14 cellular contexts compared by ENCODE assay signal in the genomic region with DNA sequence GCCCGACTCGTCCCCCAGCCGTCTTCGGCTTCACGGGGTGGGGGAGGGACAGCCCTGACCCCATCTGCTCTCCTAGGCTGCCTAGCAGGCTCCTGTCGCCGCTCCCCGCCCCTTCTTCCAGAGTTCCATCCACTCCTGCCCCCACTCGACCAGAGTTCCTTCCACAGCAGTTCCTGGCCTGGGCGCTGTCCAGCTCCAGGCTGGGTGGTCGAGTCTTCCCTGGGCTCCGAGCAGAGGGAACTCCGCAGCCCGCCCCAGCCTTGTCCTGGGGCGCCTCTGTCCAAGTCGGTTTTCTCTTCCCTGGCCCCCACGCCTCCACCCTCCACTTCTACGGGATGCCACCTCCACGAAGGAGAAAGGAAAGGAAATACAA. TPM values are rescaled to one million over a fixed set of nuclear protein-coding genes. Genes with fewer than 3 reads are reported as not detected.
A peak's percentile ranks its signal among the peaks of the same experiment; 100 is the strongest.
DNase-seq lines count a peak whose midpoint lies in the region; ATAC-seq, FAIRE-seq and TF ChIP-seq lines count a peak whose summit lies in the region.
"Had no signal": no experiment of that assay in that cellular context is flagged by ENCODE, and none has a peak within 500 bp of the region (broad histone marks: within the 10 kb centered on the region; RNA-seq: fewer than 3 reads in every experiment).

No MANE protein-coding gene starts in this region.

- no peaks in the 10 kb centered on the region for H3F3A ChIP-seq in SK-N-SH (replicated peaks; ENCODE audit: insufficient read depth)

- TF ChIP-seq CTCF in SK-N-SH (IDR thresholded peaks at IDR 0.05), result no peak
- TF ChIP-seq CTCF in K562 (IDR thresholded peaks at IDR 0.05 in 2 of 3, conservative IDR thresholded peaks at IDR 0.05 in 1 of 3; ENCODE audit: insufficient read depth in 2 of 3, low read depth in 1 of 3, low read length in 3 of 3), result no peak
- TF ChIP-seq CTCF in kidney (IDR thresholded peaks at IDR 0.05; ENCODE audit: borderline replicate concordance, extremely low read depth, insufficient read depth), result no peak
- TF ChIP-seq CTCF in testis (IDR thresholded peaks at IDR 0.05), result no peak

- H3K9ac ChIP-seq in SK-N-SH (no peak overlapping the region), K562 (ENCODE audit: insufficient read depth in 1 of 2, low read depth in 2 of 2, low read length in 2 of 2) (peak overlapping the region in 1 of 2 experiments; percentile 87; a peak in 2 of 4 replicates), kidney (ENCODE audit: low read length in 2 of 2) (no peak overlapping the region)

- FAIRE-seq in K562 (lab: Jason Lieb, UNC) (no peak), kidney (lab: Jason Lieb, UNC) (no peak)

- H3K9me2 ChIP-seq in SK-N-SH, result no peaks in the 10 kb centered on the region

- CTCF ChIA-PET in SK-N-SH (lab: Yijun Ruan, JAX) (interaction anchor here (0.9 to 18.2 kb wide), 3 partner anchors 8 to 89 kb away, joined by 3 to 638 read pairs (median 3); a partner anchor contains a TSS), K562 (lab: Yijun Ruan, JAX; ENCODE audit: low intra/inter-chr PET ratio) (no interaction called here)

- H3K9me3 ChIP-seq in SK-N-SH (no peaks in the 10 kb centered on the region), K562 (replicated peaks; ENCODE audit: control insufficient read depth, insufficient read depth, low read depth, low read length) (no peaks in the 10 kb centered on the region), kidney (ENCODE audit: control insufficient read depth in 1 of 2, low read length in 2 of 2) (no peaks in the 10 kb centered on the region), testis (no peaks in the 10 kb centered on the region)

- no peaks in the 10 kb centered on the region for H3K9me1 ChIP-seq in K562 (ENCODE audit: control insufficient read depth, insufficient read depth, low read length)

- H3K79me2 ChIP-seq in SK-N-SH (ENCODE audit: insufficient read depth) (no peaks in the 10 kb centered on the region), K562 (ENCODE audit: control insufficient read depth, insufficient read depth, low read length) (no peaks in the 10 kb centered on the region)

- in situ Hi-C loops in K562 (cut with MboI), result no loop called here

- TF ChIP-seq POLR2A in K562 (conservative IDR thresholded peaks at IDR 0.05), result no peak
- TF ChIP-seq POLR2A in testis (IDR thresholded peaks at IDR 0.05), result no peak

- ATAC-seq in SK-N-SH treated with all-trans-retinoic acid at 6 μM for 48 hours (no peak), K562 (peak; percentile 14; the same call in 2 of the 3 replicates)
- ATAC-seq: left lobe of liver had no signal

- H3K4me2 ChIP-seq in SK-N-SH (no peak overlapping the region), K562 (ENCODE audit: insufficient read depth, low read length) (peak overlapping the region; percentile 55; the same call in 1 of the 2 replicates)
- H3K4me2 ChIP-seq: PC-9 had no signal

- no peak for DNase-seq in SK-N-SH
- peak in 2 of 4 experiments; percentile 41 to 42 for DNase-seq in K562 (ENCODE audit: extremely low read depth in 1 of 4, low spot score in 3 of 4)
- peak; percentile 76 for DNase-seq in kidney
- DNase-seq in testis, result peak; percentile 39
- DNase-seq in GOT3 (lab: John Stamatoyannopoulos, UW), result no peak
- DNase-seq in activated effector memory CD4-positive, alpha-beta T cell treated with anti-CD3 and anti-CD28 coated beads, Interleukin-2, amount 50 U/mL, for 16 hours, result no peak
- DNase-seq in NCI-H526 (lab: John Stamatoyannopoulos, UW), result no peak
- DNase-seq: 8988T; effector CD8-positive, alpha-beta T cell; PC-9 had no signal

- no peak for TF ChIP-seq EP300 in SK-N-SH (IDR thresholded peaks at IDR 0.05; ENCODE audit: borderline replicate concordance in 1 of 2, low read depth in 1 of 2, low read length in 1 of 2)
- no peak for TF ChIP-seq EP300 in K562 (IDR thresholded peaks at IDR 0.05; ENCODE audit: low read length)

- H3K4me1 ChIP-seq in SK-N-SH (ENCODE audit: control insufficient read depth in 1 of 2, insufficient read depth in 2 of 2, low read depth in 1 of 2, low read length in 1 of 2) (no peaks in the 10 kb centered on the region), K562 (replicated peaks in 1 of 2; ENCODE audit: control insufficient read depth in 2 of 2, insufficient read depth in 2 of 2, low read length in 2 of 2) (peaks cover 0 to 16% of the 10 kb centered on the region in 2 experiments; a peak in 3 of 5 replicates), kidney (ENCODE audit: control insufficient read depth in 1 of 2, insufficient read depth in 1 of 2, low read depth in 1 of 2, low read length in 2 of 2) (peaks cover 0 to 7% of the 10 kb centered on the region in 2 donors), testis (peaks cover 4% of the 10 kb centered on the region)

- TF ChIP-seq RAD21 in SK-N-SH (IDR thresholded peaks at IDR 0.05; ENCODE audit: low read length), result no peak
- no peak for TF ChIP-seq RAD21 in K562 (CRISPR knock-in tag; conservative IDR thresholded peaks at IDR 0.05 in 1 of 2, IDR thresholded peaks at IDR 0.05 in 1 of 2)

- H2AFZ ChIP-seq in SK-N-SH (ENCODE audit: low read depth), result no peak overlapping the region
- peak overlapping the region; percentile 77 for H2AFZ ChIP-seq in K562 (ENCODE audit: low read depth, low read length)
- H2AFZ ChIP-seq: PC-9 had no signal

- H3K36me3 ChIP-seq in SK-N-SH (replicated peaks in 1 of 2; ENCODE audit: control insufficient read depth in 1 of 2, insufficient read depth in 2 of 2, low read length in 1 of 2), result no peaks in the 10 kb centered on the region
- no peaks in the 10 kb centered on the region for H3K36me3 ChIP-seq in K562 (ENCODE audit: control insufficient read depth, insufficient read depth, low read length)
- H3K36me3 ChIP-seq in kidney (ENCODE audit: control insufficient read depth in 1 of 2, insufficient read depth in 2 of 2, low read length in 2 of 2), result no peaks in the 10 kb centered on the region
- no peaks in the 10 kb centered on the region for H3K36me3 ChIP-seq in testis (ENCODE audit: low read depth, missing control alignments)

- POLR2A ChIA-PET in SK-N-SH (lab: Yijun Ruan, JAX) (no interaction called here), K562 (lab: Yijun Ruan, JAX) (interaction anchor here (0.8 kb wide), 1 partner anchor 8 kb away, joined by 3 read pairs; no protein-coding TSS in a partner anchor)

- no TSS peak for BruUV-seq in K562 (replicated peaks; lab: Mats Ljungman, UMichigan)

- intact Hi-C loops in K562 (cut with micrococcal nuclease) (no loop called here), kidney (cut with DNase I) (no loop called here), testis (cut with DNase I; ENCODE audit: low total_unique reads) (no loop called here)

- H3K27ac ChIP-seq in SK-N-SH (ENCODE audit: low read depth in 2 of 2, low read length in 1 of 2) (no peak overlapping the region), K562 (ENCODE audit: extremely low read depth, low read depth, low read length) (no peak overlapping the region), kidney (ENCODE audit: low read depth in 2 of 2, low read length in 2 of 2) (no peak overlapping the region), testis (peak overlapping the region; percentile 44 to 50)
- H3K27ac ChIP-seq: PC-9 had no signal

- H4K20me1 ChIP-seq in SK-N-SH (ENCODE audit: insufficient read depth), result no peaks in the 10 kb centered on the region
- no peaks in the 10 kb centered on the region; the same call in none of the 2 replicates for H4K20me1 ChIP-seq in K562 (replicated peaks; ENCODE audit: control insufficient read depth, insufficient read depth, low read length)

- no peak overlapping the region for H3K4me3 ChIP-seq in SK-N-SH (ENCODE audit: low read depth in 2 of 2, low read length in 1 of 2)
- H3K4me3 ChIP-seq in K562, result no peak overlapping the region
- no peak overlapping the region for H3K4me3 ChIP-seq in kidney (ENCODE audit: low read length in 2 of 2)
- H3K4me3 ChIP-seq in testis, result peak overlapping the region; percentile 39 to 60
- H3K4me3 ChIP-seq: PC-9 had no signal

- WGBS in SK-N-SH (ENCODE audit: low lambda C conversion rate), result 76% methylated on average over 15 of the region's 19 CpGs
- WGBS in K562 (ENCODE audit: insufficient coverage, low coverage, missing lambda C conversion rate), result 8% methylated on average over 16 of the region's 19 CpGs
- 8 to 14% methylated on average over 18 to 19 of the region's 19 CpGs for WGBS in testis, 2 donors

- H3K27me3 ChIP-seq in SK-N-SH (ENCODE audit: insufficient read depth) (no peaks in the 10 kb centered on the region), K562 (ENCODE audit: control insufficient read depth in 2 of 2, insufficient read depth in 2 of 2, low read length in 2 of 2) (peaks cover 35 to 68% of the 10 kb centered on the region in 2 experiments; a peak in 4 of 5 replicates), testis (no peaks in the 10 kb centered on the region)

RNA-seq across cellular contexts. Expression of a gene that starts 1.4 kb away (rescaled TPM):
- polyA plus RNA-seq in SK-N-SH (2012; rRNA removed) (0.10 and 0.21 TPM in 2 replicates), K562 (2011; rRNA removed) (0.09 TPM in 1 of 2 replicates, not detected in the other), K562 (2014; fragmentation: Illumina TruSeq; extraction: Trizol) (not detected in 2 replicates), K562 (2014; fragmentation: Nextera tagmentation; extraction: Ambion mirVana) (not detected), K562 (2014; rRNA removed) (not detected in 2 replicates), kidney (ENCODE audit: insufficient read depth, low read depth, low replicate concordance) (not detected), testis (ENCODE audit: insufficient read depth, low read depth, low replicate concordance) (1.5 TPM)
- polyA plus RNA-seq in SK-N-SH (2012; cell fraction: cytosol; rRNA removed), result 0.08 and 0.14 TPM in 2 replicates
- polyA plus RNA-seq in SK-N-SH (2012; cell fraction: nucleus; rRNA removed), result 0.33 and 0.36 TPM in 2 replicates
- not detected in 2 replicates for total RNA-seq in K562 (2011; cell fraction: chromatin; rRNA removed; ENCODE audit: low replicate concordance)
- not detected in 2 replicates for total RNA-seq in K562 (2011; cell fraction: nucleolus; rRNA removed)
- not detected in 2 replicates for total RNA-seq in K562 (2011; cell fraction: nucleoplasm; rRNA removed)
- total RNA-seq in K562 (2014; rRNA removed) (not detected in 2 replicates), K562 (2014; rRNA removed; fragmentation: Illumina TruSeq; extraction: Trizol) (not detected in 2 replicates), K562 (2015; rRNA removed; fragmentation: Illumina TruSeq; extraction: Trizol) (not detected in 2 replicates), K562 (2021) (not detected in 2 replicates), kidney (not detected), testis (under 1 TPM in 1 of 2 donors, not detected in 1; 0.37 TPM)
- 0.27 TPM in 1 of 2 replicates, not detected in the other for polyA plus RNA-seq in K562 (2011; cell fraction: cytosol; rRNA removed)
- polyA plus RNA-seq in K562 (2011; cell fraction: nucleus; rRNA removed), result 0.17 and 0.24 TPM in 2 replicates
- not detected in 2 replicates for polyA plus RNA-seq in K562 (2012)
- not detected in 2 replicates for polyA minus RNA-seq in K562 (2011; rRNA and poly(A)+ RNA removed)
- polyA minus RNA-seq in K562 (2011; cell fraction: cytosol; rRNA and poly(A)+ RNA removed), result not detected in 2 replicates
- not detected in 2 replicates for polyA minus RNA-seq in K562 (2011; cell fraction: nucleus; rRNA and poly(A)+ RNA removed)
- total RNA-seq: left lobe of liver, PC-9 had no signal
- polyA plus RNA-seq: adipose tissue, neural cell had no signal

RNA-seq across cellular contexts. Expression of a gene that starts 10.1 kb away (rescaled TPM):
- polyA plus RNA-seq in SK-N-SH (2012; rRNA removed) (not detected in 2 replicates), K562 (2011; rRNA removed) (not detected in 2 replicates), K562 (2014; fragmentation: Illumina TruSeq; extraction: Trizol) (not detected in 2 replicates), K562 (2014; fragmentation: Nextera tagmentation; extraction: Ambion mirVana) (not detected), K562 (2014; rRNA removed) (1.9 TPM in 1 of 2 replicates, not detected in the other), kidney (ENCODE audit: insufficient read depth, low read depth, low replicate concordance) (not detected), testis (ENCODE audit: insufficient read depth, low read depth, low replicate concordance) (0.99 TPM)
- polyA plus RNA-seq in SK-N-SH (2012; cell fraction: cytosol; rRNA removed), result not detected in 2 replicates
- not detected in 2 replicates for polyA plus RNA-seq in SK-N-SH (2012; cell fraction: nucleus; rRNA removed)
- total RNA-seq in K562 (2011; cell fraction: chromatin; rRNA removed; ENCODE audit: low replicate concordance), result not detected in 2 replicates
- not detected in 2 replicates for total RNA-seq in K562 (2011; cell fraction: nucleolus; rRNA removed)
- total RNA-seq in K562 (2011; cell fraction: nucleoplasm; rRNA removed), result not detected in 2 replicates
- total RNA-seq in K562 (2014; rRNA removed) (not detected in 2 replicates), K562 (2014; rRNA removed; fragmentation: Illumina TruSeq; extraction: Trizol) (not detected in 2 replicates), K562 (2015; rRNA removed; fragmentation: Illumina TruSeq; extraction: Trizol) (not detected in 2 replicates), K562 (2021) (not detected in 2 replicates), kidney (not detected), testis (not detected)
- not detected in 2 replicates for polyA plus RNA-seq in K562 (2011; cell fraction: cytosol; rRNA removed)
- not detected in 2 replicates for polyA plus RNA-seq in K562 (2011; cell fraction: nucleus; rRNA removed)
- not detected in 2 replicates for polyA plus RNA-seq in K562 (2012)
- not detected in 2 replicates for polyA minus RNA-seq in K562 (2011; rRNA and poly(A)+ RNA removed)
- polyA minus RNA-seq in K562 (2011; cell fraction: cytosol; rRNA and poly(A)+ RNA removed), result not detected in 2 replicates
- not detected in 2 replicates for polyA minus RNA-seq in K562 (2011; cell fraction: nucleus; rRNA and poly(A)+ RNA removed)
- total RNA-seq: left lobe of liver, PC-9 had no signal
- polyA plus RNA-seq: neural cell had no signal

RNA-seq across cellular contexts. Expression of a gene that starts 45.0 kb away (rescaled TPM):
- polyA plus RNA-seq in SK-N-SH (2012; rRNA removed), result 8.1 and 8.3 TPM in 2 replicates
- polyA plus RNA-seq in SK-N-SH (2012; cell fraction: cytosol; rRNA removed), result 3.6 and 5.5 TPM in 2 replicates
- 10.2 and 13.4 TPM in 2 replicates for polyA plus RNA-seq in SK-N-SH (2012; cell fraction: nucleus; rRNA removed)
- 0.30 and 1.5 TPM in 2 replicates for total RNA-seq in K562 (2011; cell fraction: chromatin; rRNA removed; ENCODE audit: low replicate concordance)
- 1.2 and 1.8 TPM in 2 replicates for total RNA-seq in K562 (2011; cell fraction: nucleolus; rRNA removed)
- 0.66 and 0.99 TPM in 2 replicates for total RNA-seq in K562 (2011; cell fraction: nucleoplasm; rRNA removed)
- total RNA-seq in K562 (2014; rRNA removed), result 0.14 and 0.41 TPM in 2 replicates
- total RNA-seq in K562 (2014; rRNA removed; fragmentation: Illumina TruSeq; extraction: Trizol), result 0.35 and 0.44 TPM in 2 replicates
- 0.26 and 0.33 TPM in 2 replicates for total RNA-seq in K562 (2015; rRNA removed; fragmentation: Illumina TruSeq; extraction: Trizol)
- 0.45 and 0.53 TPM in 2 replicates for total RNA-seq in K562 (2021)
- 1.0 and 1.2 TPM in 2 replicates for polyA plus RNA-seq in K562 (2011; rRNA removed)
- 1.3 and 1.5 TPM in 2 replicates for polyA plus RNA-seq in K562 (2011; cell fraction: cytosol; rRNA removed)
- polyA plus RNA-seq in K562 (2011; cell fraction: nucleus; rRNA removed), result 1.4 and 1.6 TPM in 2 replicates
- polyA plus RNA-seq in K562 (2012), result 0.19 and 0.34 TPM in 2 replicates
- 0.24 and 0.28 TPM in 2 replicates for polyA plus RNA-seq in K562 (2014; fragmentation: Illumina TruSeq; extraction: Trizol)
- polyA plus RNA-seq in K562 (2014; fragmentation: Nextera tagmentation; extraction: Ambion mirVana), result under 1 TPM; 0.04 TPM
- polyA plus RNA-seq in K562 (2014; rRNA removed), result 0.12 and 0.39 TPM in 2 replicates
- 0.99 and 1.5 TPM in 2 replicates for polyA minus RNA-seq in K562 (2011; rRNA and poly(A)+ RNA removed)
- polyA minus RNA-seq in K562 (2011; cell fraction: cytosol; rRNA and poly(A)+ RNA removed), result 1.2 and 1.3 TPM in 2 replicates
- 0.89 and 1.9 TPM in 2 replicates for polyA minus RNA-seq in K562 (2011; cell fraction: nucleus; rRNA and poly(A)+ RNA removed)
- total RNA-seq in kidney, result 1.2 TPM
- 2.7 TPM for polyA plus RNA-seq in kidney (ENCODE audit: insufficient read depth, low read depth, low replicate concordance)
- total RNA-seq in testis, result 10 to 100 TPM; 25.1 to 25.8 TPM
- 31.4 TPM for polyA plus RNA-seq in testis (ENCODE audit: insufficient read depth, low read depth, low replicate concordance)

RNA-seq across cellular contexts. Expression of a gene that starts 52.1 kb away (rescaled TPM):
- polyA plus RNA-seq in SK-N-SH (2012; rRNA removed) (1.6 and 1.7 TPM in 2 replicates), K562 (2011; rRNA removed) (0.03 TPM in 1 of 2 replicates, not detected in the other), K562 (2014; fragmentation: Illumina TruSeq; extraction: Trizol) (0.10 TPM in 1 of 2 replicates, not detected in the other), K562 (2014; fragmentation: Nextera tagmentation; extraction: Ambion mirVana) (not detected), K562 (2014; rRNA removed) (0.28 TPM in 1 of 2 replicates, not detected in the other), kidney (ENCODE audit: insufficient read depth, low read depth, low replicate concordance) (8.7 TPM), testis (ENCODE audit: insufficient read depth, low read depth, low replicate concordance) (6.5 TPM)
- 0.84 and 1.00 TPM in 2 replicates for polyA plus RNA-seq in SK-N-SH (2012; cell fraction: cytosol; rRNA removed)
- polyA plus RNA-seq in SK-N-SH (2012; cell fraction: nucleus; rRNA removed), result 0.87 and 0.92 TPM in 2 replicates
- not detected in 2 replicates for total RNA-seq in K562 (2011; cell fraction: chromatin; rRNA removed; ENCODE audit: low replicate concordance)
- not detected in 2 replicates for total RNA-seq in K562 (2011; cell fraction: nucleolus; rRNA removed)
- total RNA-seq in K562 (2011; cell fraction: nucleoplasm; rRNA removed), result not detected in 2 replicates
- total RNA-seq in K562 (2014; rRNA removed) (not detected in 2 replicates), K562 (2014; rRNA removed; fragmentation: Illumina TruSeq; extraction: Trizol) (not detected in 2 replicates), K562 (2015; rRNA removed; fragmentation: Illumina TruSeq; extraction: Trizol) (not detected in 2 replicates), K562 (2021) (not detected in 2 replicates), kidney (3.5 TPM), testis (1 to 10 TPM; 2.5 to 3.1 TPM)
- polyA plus RNA-seq in K562 (2011; cell fraction: cytosol; rRNA removed), result 0.12 TPM in 1 of 2 replicates, not detected in the other
- polyA plus RNA-seq in K562 (2011; cell fraction: nucleus; rRNA removed), result not detected in 2 replicates
- polyA plus RNA-seq in K562 (2012), result 0.10 and 0.11 TPM in 2 replicates
- not detected in 2 replicates for polyA minus RNA-seq in K562 (2011; rRNA and poly(A)+ RNA removed)
- polyA minus RNA-seq in K562 (2011; cell fraction: cytosol; rRNA and poly(A)+ RNA removed), result not detected in 2 replicates
- not detected in 2 replicates for polyA minus RNA-seq in K562 (2011; cell fraction: nucleus; rRNA and poly(A)+ RNA removed)
- polyA plus RNA-seq: neural cell had no signal

Comparison
In these comparisons a context has a peak if more than half of its experiments do, and no peak if none do; other contexts are left out.
1. DNase-seq: peak in kidney (single experiment) and testis (single experiment); none in SK-N-SH (single experiment), GOT3 (single experiment), activated effector memory CD4-positive, alpha-beta T cell treated with anti-CD3 and anti-CD28 coated beads, Interleukin-2, amount 50 U/mL, for 16 hours (single experiment) and NCI-H526 (0 of 2).
2. H3K27ac ChIP-seq: peak in testis (2 of 2); none in SK-N-SH (0 of 2), K562 (single experiment) and kidney (0 of 2).
3. H3K4me3 ChIP-seq: peak in testis (2 of 2); none in SK-N-SH (0 of 2), K562 (single experiment) and kidney (0 of 2).